ENCODE assay signal across 15 cellular contexts in genomic region chr14:91326514-91326832, GRCh38.
DNase-seq lines count a peak whose midpoint lies in the region; ATAC-seq and TF ChIP-seq lines count a peak whose summit lies in the region.
"Had no signal": no experiment of that assay in that cellular context is flagged by ENCODE, and none has a peak within 500 bp of the region (broad histone marks: within the 10 kb centered on the region; RNA-seq: fewer than 3 reads in every experiment).

No MANE protein-coding gene starts in this region.

- no peaks in the 10 kb centered on the region for H3K9me3 ChIP-seq in stomach smooth muscle (ENCODE audit: control insufficient read depth in 2 of 2, low read length in 2 of 2)

- TF ChIP-seq CTCF in RWPE1 (conservative IDR thresholded peaks at IDR 0.05; ENCODE audit: low read depth) (no peak), osteocyte (IDR thresholded peaks at IDR 0.05) (no peak)

- H3K4me1 Mint-ChIP-seq in activated T-cell treated with anti-CD3 and anti-CD28 coated beads, Interleukin-2, amount 50 U/mL, for 24 hours (ENCODE audit: low read depth): peaks cover 99% of the 10 kb centered on the region
- H3K4me1 Mint-ChIP-seq in effector memory CD8-positive, alpha-beta T cell (ENCODE audit: low read depth in 2 of 2): peaks cover 61 to 71% of the 10 kb centered on the region in 2 donors
- no peaks in the 10 kb centered on the region for H3K4me1 Mint-ChIP-seq in osteocyte (ENCODE audit: unreplicated experiment)

- in situ Hi-C loops in ACHN (cut with HindIII; ENCODE audit: low pct_ligation_motif_present, low pct_unique_long_range_greater_than_20kb, low sequenced_read_pairs) (no loop called here), KBM-7 (cut with MboI; ENCODE audit: low pct_unique_long_range_greater_than_20kb, low sequenced_read_pairs) (no loop called here)

- no peaks in the 10 kb centered on the region for H3K27me3 ChIP-seq in stomach smooth muscle (ENCODE audit: control insufficient read depth in 1 of 2, insufficient read depth in 2 of 2, low read length in 2 of 2)

- no peak for DNase-seq in activated T-cell treated with anti-CD3 and anti-CD28 coated beads, Interleukin-2, amount 50 U/mL, for 24 hours
- no peak for DNase-seq in activated T-cell treated with anti-CD3 and anti-CD28 coated beads, Interleukin-2, amount 50 U/mL, for 1 hour
- DNase-seq in RWPE1 (ENCODE audit: low spot score) (no peak), ACHN (no peak), KBM-7 (no peak), osteocyte (ENCODE audit: extremely low spot score, unreplicated experiment) (no peak)
- no peak for DNase-seq in effector memory CD8-positive, alpha-beta T cell
- DNase-seq: activated CD4-positive, CD25-positive, alpha-beta regulatory T cell; DMS153; NCI-H1048; stimulated activated naive B cell treated with anti-CD40 and anti-IgM and Interleukin-4, amounts not matched to agents 10 μg/mL and 1 μg/mL and 100 μg/mL, for 72 hours had no signal

- peak overlapping the region; percentile 49 for H3K27ac ChIP-seq in RWPE1
- peak overlapping the region; percentile 55 for H3K27ac ChIP-seq in stomach smooth muscle (ENCODE audit: low read length)
- H3K27ac ChIP-seq: SK-N-MC had no signal

- peak overlapping the region; percentile 98 for H3K27ac Mint-ChIP-seq in activated T-cell treated with anti-CD3 and anti-CD28 coated beads, Interleukin-2, amount 50 U/mL, for 24 hours
- H3K27ac Mint-ChIP-seq in effector memory CD8-positive, alpha-beta T cell: peak overlapping the region; percentile 98
- H3K27ac Mint-ChIP-seq in osteocyte (ENCODE audit: unreplicated experiment): no peak overlapping the region

- CTCF ChIA-PET in RWPE1 (lab: Yijun Ruan, JAX): interaction anchor here (0.6 to 1.3 kb wide), 3 partner anchors 12 to 123 kb away, joined by 4 to 5 read pairs (median 4); no protein-coding TSS in a partner anchor

- no peaks in the 10 kb centered on the region for H3K27me3 Mint-ChIP-seq in activated T-cell treated with anti-CD3 and anti-CD28 coated beads, Interleukin-2, amount 50 U/mL, for 24 hours
- H3K27me3 Mint-ChIP-seq in effector memory CD8-positive, alpha-beta T cell: no peaks in the 10 kb centered on the region
- peaks cover 2% of the 10 kb centered on the region for H3K27me3 Mint-ChIP-seq in osteocyte (ENCODE audit: unreplicated experiment)
- H3K27me3 Mint-ChIP-seq: stimulated activated naive B cell treated with anti-CD40 and anti-IgM and Interleukin-4, amounts not matched to agents 10 μg/mL and 1 μg/mL and 100 μg/mL, for 72 hours had no signal

- H3K36me3 Mint-ChIP-seq in activated T-cell treated with anti-CD3 and anti-CD28 coated beads, Interleukin-2, amount 50 U/mL, for 24 hours (ENCODE audit: low read depth): peaks cover 96% of the 10 kb centered on the region
- H3K36me3 Mint-ChIP-seq in effector memory CD8-positive, alpha-beta T cell (ENCODE audit: insufficient read depth): peaks cover 86% of the 10 kb centered on the region
- no peaks in the 10 kb centered on the region for H3K36me3 Mint-ChIP-seq in osteocyte (ENCODE audit: unreplicated experiment)

- ATAC-seq in effector memory CD8-positive, alpha-beta T cell (replicated peaks): no peak
- ATAC-seq: HepG2; stimulated activated naive B cell treated with anti-CD40 and anti-IgM and Interleukin-4, amounts not matched to agents 10 μg/mL and 1 μg/mL and 100 μg/mL, for 72 hours had no signal

- no peaks in the 10 kb centered on the region for H3K36me3 ChIP-seq in stomach smooth muscle (ENCODE audit: control insufficient read depth in 2 of 2, insufficient read depth in 2 of 2, low read length in 2 of 2)

- H3K4me3 Mint-ChIP-seq in activated T-cell treated with anti-CD3 and anti-CD28 coated beads, Interleukin-2, amount 50 U/mL, for 24 hours: no peak overlapping the region
- peak overlapping the region in 1 of 2 donors; percentile 79 for H3K4me3 Mint-ChIP-seq in effector memory CD8-positive, alpha-beta T cell
- no peak overlapping the region for H3K4me3 Mint-ChIP-seq in osteocyte (ENCODE audit: unreplicated experiment)
- H3K4me3 Mint-ChIP-seq: stimulated activated naive B cell treated with anti-CD40 and anti-IgM and Interleukin-4, amounts not matched to agents 10 μg/mL and 1 μg/mL and 100 μg/mL, for 72 hours had no signal

- POLR2A ChIA-PET in RWPE1 (lab: Yijun Ruan, JAX; ENCODE audit: low non-redundant PET): no interaction called here

- H3K9ac ChIP-seq in stomach smooth muscle (ENCODE audit: low read length in 2 of 2): no peak overlapping the region

- peaks cover 28% of the 10 kb centered on the region for H3K4me1 ChIP-seq in stomach smooth muscle (ENCODE audit: control insufficient read depth, insufficient read depth, low read length)

- no peaks in the 10 kb centered on the region for H3K9me3 Mint-ChIP-seq in activated T-cell treated with anti-CD3 and anti-CD28 coated beads, Interleukin-2, amount 50 U/mL, for 24 hours
- H3K9me3 Mint-ChIP-seq in effector memory CD8-positive, alpha-beta T cell: no peaks in the 10 kb centered on the region
- H3K9me3 Mint-ChIP-seq in osteocyte (ENCODE audit: unreplicated experiment): no peaks in the 10 kb centered on the region
- H3K9me3 Mint-ChIP-seq: stimulated activated naive B cell treated with anti-CD40 and anti-IgM and Interleukin-4, amounts not matched to agents 10 μg/mL and 1 μg/mL and 100 μg/mL, for 72 hours had no signal

- no peak overlapping the region for H3K4me3 ChIP-seq in stomach smooth muscle (ENCODE audit: low read length in 2 of 2)
- H3K4me3 ChIP-seq: lung, SK-N-MC had no signal
